8 cellular contexts compared by ENCODE assay signal in the genomic region with DNA sequence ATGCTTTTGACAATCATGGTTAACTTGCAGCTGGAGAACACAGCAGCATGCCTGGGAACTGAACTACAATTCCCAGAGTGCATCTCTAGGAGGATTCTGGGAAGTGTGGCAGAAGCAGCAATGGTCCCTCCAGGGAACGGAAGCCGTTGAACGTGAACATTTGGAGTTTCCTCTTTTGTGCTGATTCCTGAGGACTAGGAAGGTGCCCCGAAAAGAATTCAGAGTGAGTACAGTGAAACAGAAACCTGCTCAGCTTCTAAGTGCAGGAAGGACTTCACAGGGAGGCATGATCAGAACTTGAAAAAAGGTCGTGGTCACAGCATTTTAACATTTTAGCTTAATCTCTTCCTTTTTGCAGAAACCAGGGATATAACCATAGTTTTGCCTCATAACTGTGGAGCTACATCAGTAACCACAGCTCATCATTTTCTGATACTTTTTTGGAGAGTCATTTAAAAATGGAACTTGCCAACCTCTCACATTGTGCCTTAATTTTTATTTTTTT. TPM values are rescaled to one million over a fixed set of nuclear protein-coding genes. Genes with fewer than 3 reads are reported as not detected.
DNase-seq lines count a peak whose midpoint lies in the region; ATAC-seq, FAIRE-seq and TF ChIP-seq lines count a peak whose summit lies in the region.

Gene NUDT13 (plus strand): TSS at position 111 of the 505 bp plus-strand sequence. CDS start 3,911 bp downstream, outside the sequence.

- no peak for TF ChIP-seq CTCF in astrocyte of the spinal cord (IDR thresholded peaks at IDR 0.05; ENCODE audit: low read depth, low read length)

- peak within 1 kb of the TSS; percentile 95 for H3K27ac ChIP-seq in right cardiac atrium (ENCODE audit: low read length)

- no peaks in the 10 kb centered on the region for H3K27me3 ChIP-seq in right cardiac atrium (ENCODE audit: control insufficient read depth, insufficient read depth)

- H3K9me3 ChIP-seq in right cardiac atrium (ENCODE audit: control insufficient read depth, low read length): no peaks in the 10 kb centered on the region

- WGBS in right cardiac atrium: 1% methylated on average over 5 of the region's 5 CpGs

- H3K4me1 ChIP-seq in right cardiac atrium (ENCODE audit: control insufficient read depth, insufficient read depth, low read length): no peaks in the 10 kb centered on the region

- intact Hi-C loops in right cardiac atrium (cut with DNase I): no loop called here

- H3K4me3 ChIP-seq in astrocyte of the spinal cord (ENCODE audit: low read depth, low read length) (peak within 1 kb of the TSS; percentile 57), right cardiac atrium (ENCODE audit: low read length) (peak within 1 kb of the TSS; percentile 95)

- peak; percentile 2 for DNase-seq in NCI-H2171 treated with DMSO at 0.1 percent for 48 hours (lab: John Stamatoyannopoulos, UW)
- DNase-seq in NCI-H2171 (lab: John Stamatoyannopoulos, UW): no peak
- DNase-seq in HTR-8/SVneo (ENCODE audit: insufficient read length, low spot score): peak; percentile 83
- DNase-seq in T follicular helper cell (ENCODE audit: low read depth): peak; percentile 40
- DNase-seq in astrocyte of the spinal cord (ENCODE audit: low read depth, low spot score): peak; percentile 78
- DNase-seq in right cardiac atrium: peak; percentile 68 to 84 (median 73)
- DNase-seq in pons (ENCODE audit: low spot score): peak; percentile 95
- DNase-seq in NCI-H1105 (lab: John Stamatoyannopoulos, UW): no peak

- ATAC-seq in right cardiac atrium: peak; percentile 97

- peak; percentile 70 for FAIRE-seq in HTR-8/SVneo (lab: Jason Lieb, UNC)

- in situ Hi-C loops in astrocyte of the spinal cord (cut with HindIII; ENCODE audit: low sequenced_read_pairs): no loop called here

RNA-seq across cellular contexts. Expression of gene NUDT13, which starts in this region (rescaled TPM):
- 1 to 10 TPM; 1.9 to 4.1 (median 2.8) TPM for total RNA-seq in right cardiac atrium
- polyA plus RNA-seq in right cardiac atrium: 2.7 TPM

Comparison
In these comparisons a context has a peak if more than half of its experiments do, and no peak if none do; other contexts are left out.
1. DNase-seq: peak in NCI-H2171 treated with DMSO at 0.1 percent for 48 hours (single experiment), HTR-8/SVneo (single experiment), T follicular helper cell (single experiment), astrocyte of the spinal cord (single experiment), right cardiac atrium (3 of 3) and pons (single experiment); none in NCI-H2171 (single experiment) and NCI-H1105 (single experiment).